1 cellular context compared by ENCODE assay signal in genomic region chr1:156126043-156126700, GRCh38.
A peak's percentile ranks its signal among the peaks of the same experiment; 100 is the strongest.
TF ChIP-seq lines count a peak whose summit lies in the region.

No MANE protein-coding gene starts in this region.

TF ChIP-seq in endothelial cell of umbilical vein, 7 proteins besides CTCF, POLR2A, EP300 and RAD21:
- peak; percentile 90 for TF ChIP-seq POLR2AphosphoS5 (IDR thresholded peaks at IDR 0.05; ENCODE audit: insufficient read depth, low read depth, low read length)
- TF ChIP-seq GATA2 (IDR thresholded peaks at IDR 0.05; ENCODE audit: insufficient read depth, insufficient read length, low read depth, low read length), result peak; percentile 76
- TF ChIP-seq FOS (IDR thresholded peaks at IDR 0.05; ENCODE audit: borderline replicate concordance, insufficient read depth, low read length), result peak; percentile 88
- peak; percentile 71 for TF ChIP-seq JUN (IDR thresholded peaks at IDR 0.05; ENCODE audit: borderline replicate concordance, insufficient read depth, insufficient read length, low read depth)
- no peak for TF ChIP-seq EZH2 (IDR thresholded peaks at IDR 0.05; ENCODE audit: borderline replicate concordance, low read depth, low read length, severe bottlenecking)
TF ChIP-seq in endothelial cell of umbilical vein: peak in this region for 4.
